Comparison of ENCODE assay signal across 20 cellular contexts in the genomic region with DNA sequence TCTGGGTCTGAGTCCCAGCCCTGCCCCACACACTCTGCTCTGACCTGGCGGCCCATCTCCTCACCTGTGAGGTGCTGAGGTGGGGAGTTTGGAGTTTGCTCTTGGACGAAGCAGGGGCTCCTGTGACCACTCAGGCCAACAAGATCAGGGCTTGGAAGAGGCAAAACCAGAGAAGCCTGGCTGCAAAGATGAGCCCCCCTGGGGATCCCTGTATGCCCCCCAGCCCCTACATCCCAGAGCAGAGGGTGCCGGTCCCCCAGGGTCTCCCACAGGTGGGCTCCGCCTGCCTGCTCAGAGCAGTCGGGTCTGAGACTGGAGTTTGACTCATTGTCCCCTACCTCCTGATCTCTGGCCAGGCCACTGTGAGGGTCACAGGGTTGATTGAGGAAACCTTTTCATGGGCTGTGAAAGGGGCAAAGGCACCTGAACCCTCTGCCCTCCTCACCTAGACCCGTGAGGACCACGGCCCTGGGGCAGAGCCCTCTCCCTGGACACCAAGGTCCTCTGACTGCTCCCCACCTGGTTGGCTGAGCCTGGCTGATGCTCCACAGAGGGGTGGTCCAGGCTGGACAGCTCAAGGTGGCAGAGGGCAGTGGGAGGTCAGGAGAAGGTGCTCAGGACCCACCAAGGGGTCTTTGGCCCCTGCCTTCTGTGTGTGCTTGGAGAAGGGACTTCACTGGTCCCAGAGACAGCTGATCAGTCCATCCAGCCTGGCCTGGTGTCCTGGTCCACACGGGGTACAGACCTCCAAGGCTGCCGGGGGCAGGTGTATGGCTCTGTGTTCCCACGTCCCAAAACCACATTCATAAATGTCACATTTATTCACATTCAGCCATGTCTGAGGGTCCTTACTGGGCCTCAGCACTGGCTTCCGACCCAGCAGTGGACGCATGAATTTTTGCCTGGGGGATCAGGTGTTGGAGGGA. TPM values are rescaled to one million over a fixed set of nuclear protein-coding genes. Genes with fewer than 3 reads are reported as not detected.
DNase-seq lines count a peak whose midpoint lies in the region; ATAC-seq and TF ChIP-seq lines count a peak whose summit lies in the region.
"Had no signal": no experiment of that assay in that cellular context is flagged by ENCODE, and none has a peak within 500 bp of the region (broad histone marks: within the 10 kb centered on the region; RNA-seq: fewer than 3 reads in every experiment).

No MANE protein-coding gene starts in this region.

- H3K27me3 ChIP-seq in Peyer's patch (no peaks in the 10 kb centered on the region), mammary epithelial cell (ENCODE audit: insufficient read depth, low read length) (no peaks in the 10 kb centered on the region)
- H3K27me3 ChIP-seq: BLaER1 had no signal

- peaks cover 17% of the 10 kb centered on the region for H3K9me3 Mint-ChIP-seq in stimulated activated effector memory CD8-positive, alpha-beta T cell treated with anti-CD3 and anti-CD28 coated beads, Interleukin-12 subunit alpha, Interleukin-12 subunit beta, amount 100 ng/mL, for 72 hours

- intact Hi-C loops in Right ventricle myocardium superior (cut with DNase I) (no loop called here), left cardiac atrium (cut with DNase I) (no loop called here), mammary epithelial cell (cut with micrococcal nuclease) (no loop called here)

- in situ Hi-C loops in mammary epithelial cell (cut with MboI; ENCODE audit: low sequenced_read_pairs in 2 of 2) = no loop called here

- dilution Hi-C loops in mammary epithelial cell (cut with HindIII; ENCODE audit: low sequenced_read_pairs) = no loop called here

- H3K4me3 Mint-ChIP-seq in stimulated activated effector memory CD8-positive, alpha-beta T cell treated with anti-CD3 and anti-CD28 coated beads, Interleukin-12 subunit alpha, Interleukin-12 subunit beta, amount 100 ng/mL, for 72 hours = no peak overlapping the region

- no peaks in the 10 kb centered on the region for H3K79me2 ChIP-seq in mammary epithelial cell (ENCODE audit: insufficient read depth, low read length)

- ATAC-seq in Right ventricle myocardium superior (ENCODE audit: poor library complexity) = no peak
- no peak for ATAC-seq in left cardiac atrium
- no peak for ATAC-seq in stimulated activated effector memory CD8-positive, alpha-beta T cell treated with anti-CD3 and anti-CD28 coated beads, Interleukin-12 subunit alpha, Interleukin-12 subunit beta, amount 100 ng/mL, for 72 hours
- no peak for ATAC-seq in GM18517 (IDR thresholded peaks at IDR 0.05; ENCODE audit: unreplicated experiment)

- H3K4me1 Mint-ChIP-seq in stimulated activated effector memory CD8-positive, alpha-beta T cell treated with anti-CD3 and anti-CD28 coated beads, Interleukin-12 subunit alpha, Interleukin-12 subunit beta, amount 100 ng/mL, for 72 hours = peaks cover 32% of the 10 kb centered on the region

- H3K36me3 Mint-ChIP-seq in stimulated activated effector memory CD8-positive, alpha-beta T cell treated with anti-CD3 and anti-CD28 coated beads, Interleukin-12 subunit alpha, Interleukin-12 subunit beta, amount 100 ng/mL, for 72 hours = peaks cover 6% of the 10 kb centered on the region

- no TSS peak for BruUV-seq in mammary epithelial cell (replicated peaks; lab: Mats Ljungman, UMichigan)

- 78% methylated on average over 12 of the region's 12 CpGs for WGBS in mammary epithelial cell (ENCODE audit: low coverage, missing lambda C conversion rate)

- H3K4me2 ChIP-seq in mammary epithelial cell (ENCODE audit: insufficient read depth, low read depth, low read length) = no peak overlapping the region
- H3K4me2 ChIP-seq: BLaER1, KMS-11 had no signal

- TF ChIP-seq POLR2A in Peyer's patch (IDR thresholded peaks at IDR 0.05) = no peak

- H3K4me3 ChIP-seq in Peyer's patch = no peak overlapping the region
- H3K4me3 ChIP-seq in mammary epithelial cell (replicated peaks in 1 of 3; ENCODE audit: insufficient read depth in 1 of 3, low read depth in 2 of 3, low read length in 3 of 3) = no peak overlapping the region
- H3K4me3 ChIP-seq: BLaER1 had no signal

- H3K9me3 ChIP-seq in Peyer's patch (peaks cover 0 to 22% (median 4%) of the 10 kb centered on the region in 4 donors), mammary epithelial cell (replicated peaks; ENCODE audit: insufficient read depth, low read length) (peaks cover 27% of the 10 kb centered on the region)

- no peaks in the 10 kb centered on the region for H3K4me1 ChIP-seq in Peyer's patch
- no peaks in the 10 kb centered on the region for H3K4me1 ChIP-seq in mammary epithelial cell (ENCODE audit: insufficient read depth, low read length)

- no peak for TF ChIP-seq CTCF in Peyer's patch (IDR thresholded peaks at IDR 0.05)
- TF ChIP-seq CTCF in mammary epithelial cell (conservative IDR thresholded peaks at IDR 0.05 in 1 of 2, IDR thresholded peaks at IDR 0.05 in 1 of 2; ENCODE audit: extremely low read depth in 1 of 2, insufficient read depth in 1 of 2, low read depth in 1 of 2, low read length in 2 of 2) = no peak

- H3K27ac ChIP-seq in Peyer's patch = no peak overlapping the region
- H3K27ac ChIP-seq in mammary epithelial cell (ENCODE audit: insufficient read depth, low read depth, low read length) = no peak overlapping the region
- H3K27ac ChIP-seq: BLaER1, KMS-11 had no signal

- DNase-seq in Right ventricle myocardium superior = peak; percentile 21
- no peak for DNase-seq in left cardiac atrium
- peak in 2 of 3 donors; percentile 2 to 21 for DNase-seq in Peyer's patch
- DNase-seq in mucosa of gallbladder (ENCODE audit: low spot score) = peak; percentile 4
- DNase-seq in stimulated activated effector memory CD8-positive, alpha-beta T cell treated with anti-CD3 and anti-CD28 coated beads, Interleukin-12 subunit alpha, Interleukin-12 subunit beta, amount 100 ng/mL, for 72 hours (ENCODE audit: low spot score in 2 of 2) = no peak
- DNase-seq in GM03348 (ENCODE audit: low spot score) = no peak
- DNase-seq in mammary epithelial cell = no peak
- DNase-seq: CD4-positive, alpha-beta memory T cell; DMS53; MV-4-11; NCI-H1694 treated with DMSO at 0.1 percent for 48 hours; NCI-H748 treated with DMSO at 0.1 percent for 48 hours; SHP77 treated with DMSO at 0.1 percent for 48 hours had no signal

- no peak overlapping the region for H2AFZ ChIP-seq in mammary epithelial cell (ENCODE audit: low read depth, low read length)

- CTCF ChIA-PET in mammary epithelial cell (lab: Charles Lee; ENCODE audit: low non-redundant PET) = no interaction called here

- no peak overlapping the region for H3K9ac ChIP-seq in mammary epithelial cell (ENCODE audit: insufficient read depth, low read length)
- H3K9ac ChIP-seq: BLaER1, KMS-11 had no signal

- H3K27ac Mint-ChIP-seq in stimulated activated effector memory CD8-positive, alpha-beta T cell treated with anti-CD3 and anti-CD28 coated beads, Interleukin-12 subunit alpha, Interleukin-12 subunit beta, amount 100 ng/mL, for 72 hours = peak overlapping the region; percentile 79

- no peaks in the 10 kb centered on the region for H3K36me3 ChIP-seq in Peyer's patch
- H3K36me3 ChIP-seq in mammary epithelial cell (ENCODE audit: insufficient read depth, low read length) = no peaks in the 10 kb centered on the region
- H3K36me3 ChIP-seq: BLaER1 had no signal

- H4K20me1 ChIP-seq in mammary epithelial cell (ENCODE audit: insufficient read depth, low read length) = no peaks in the 10 kb centered on the region
- H4K20me1 ChIP-seq: BLaER1 had no signal

RNA-seq across cellular contexts. Expression of a gene that starts 9.1 kb away (rescaled TPM):
- total RNA-seq in Right ventricle myocardium superior = 0.51 TPM
- total RNA-seq in left cardiac atrium = under 1 TPM; 0.27 to 0.94 TPM
- 10 to 100 TPM in 2 of 4 donors, 1 to 10 TPM in 2; 1.9 to 14.6 (median 8.7) TPM for total RNA-seq in Peyer's patch
- total RNA-seq in mucosa of gallbladder = 3.6 TPM
- total RNA-seq in mammary epithelial cell = 1 to 10 TPM; 1.3 to 4.4 TPM
- polyA plus RNA-seq in mammary epithelial cell = 0.67 TPM
- polyA minus RNA-seq in mammary epithelial cell = not detected

RNA-seq across cellular contexts. Expression of a gene that starts 20.2 kb away (rescaled TPM):
- not detected for total RNA-seq in Right ventricle myocardium superior
- total RNA-seq in left cardiac atrium = not detected
- under 1 TPM in 1 of 4 donors, not detected in 3; 0.47 TPM for total RNA-seq in Peyer's patch
- not detected for total RNA-seq in mucosa of gallbladder
- 1 to 10 TPM in 1 of 2 donors, under 1 TPM in 1; 0.33 to 3.7 TPM for total RNA-seq in mammary epithelial cell
- 0.37 TPM for polyA plus RNA-seq in mammary epithelial cell
- not detected for polyA minus RNA-seq in mammary epithelial cell
- total RNA-seq: A673; CD4-positive, alpha-beta memory T cell; HT-29; NCI-H460; OCI-LY7 had no signal

RNA-seq across cellular contexts. Expression of a gene that starts 50.6 kb away (rescaled TPM):
- 14.7 TPM for total RNA-seq in Right ventricle myocardium superior
- 10 to 100 TPM; 18.8 to 23.2 TPM for total RNA-seq in left cardiac atrium
- total RNA-seq in Peyer's patch = 100 to 1,000 TPM in 3 of 4 donors, 10 to 100 TPM in 1; 44.7 to 110 (median 103) TPM
- total RNA-seq in mucosa of gallbladder = 50.6 TPM
- 10 to 100 TPM; 21.7 to 36.4 TPM for total RNA-seq in mammary epithelial cell
- polyA plus RNA-seq in mammary epithelial cell = 33.9 TPM
- polyA minus RNA-seq in mammary epithelial cell = 34.8 TPM

Comparison
In these comparisons a context has a peak if more than half of its experiments do, and no peak if none do; other contexts are left out.
1. DNase-seq: peak in Right ventricle myocardium superior (single experiment), Peyer's patch (2 of 3) and mucosa of gallbladder (single experiment); none in left cardiac atrium (single experiment), stimulated activated effector memory CD8-positive, alpha-beta T cell treated with anti-CD3 and anti-CD28 coated beads, Interleukin-12 subunit alpha, Interleukin-12 subunit beta, amount 100 ng/mL, for 72 hours (0 of 2), GM03348 (single experiment) and mammary epithelial cell (single experiment).